ENCODE assay signal across 20 cellular contexts in the genomic region with DNA sequence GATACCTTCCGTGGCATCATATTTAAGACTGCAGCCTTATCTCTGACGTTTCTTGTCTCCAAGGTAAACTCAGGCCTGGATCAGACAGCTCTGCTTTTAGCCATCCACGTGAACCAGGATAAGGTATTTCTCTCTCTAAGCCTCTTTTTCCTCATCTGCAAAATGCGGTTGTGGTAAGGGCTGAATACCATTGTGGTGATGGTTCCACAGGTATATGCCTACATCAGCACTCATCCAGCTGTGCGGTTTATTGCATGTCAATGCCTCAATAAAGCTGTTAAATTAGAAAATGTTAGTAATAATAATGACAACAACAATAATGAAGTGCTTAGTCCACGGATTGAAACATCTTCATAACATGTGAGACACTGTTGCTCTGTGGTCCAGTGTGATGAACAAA.
"Had no signal": no experiment of that assay in that cellular context is flagged by ENCODE, and none has a peak within 500 bp of the region (broad histone marks: within the 10 kb centered on the region; RNA-seq: fewer than 3 reads in every experiment).

No MANE protein-coding gene starts in this region.

- H3K4me1 ChIP-seq: psoas muscle had no signal

- H3K4me1 Mint-ChIP-seq: activated B cell treated with CpG ODN at 0.5 μM for 24 hours; activated CD4-positive, alpha-beta T cell treated with anti-CD3 and anti-CD28 coated beads for 36 hours; natural killer cell had no signal

- H3K9me3 Mint-ChIP-seq: activated B cell treated with CpG ODN at 0.5 μM for 24 hours; activated T-cell treated with anti-CD3 and anti-CD28 coated beads, Interleukin-2, amount 50 U/mL, for 4 hours; activated T-helper 2 cell treated with anti-CD3 and anti-CD28 coated beads, Interferon-gamma antibody, Interleukin-2, Interleukin-4, amounts not matched to agents 10 μg/mL and 5 μg/mL and 100 μg/mL, durations not matched to agents 14 hours and 24 hours and 36 hours; natural killer cell; T-helper 1 cell treated with Interleukin-12 subunit alpha and Interleukin-12 subunit beta and Interleukin-4 antibody, amounts not matched to agents 30 μg/mL and 1 μg/mL, for 36 hours had no signal

- H3K36me3 Mint-ChIP-seq: activated naive CD8-positive, alpha-beta T cell; natural killer cell had no signal

- H3K4me3 Mint-ChIP-seq: activated B cell treated with CpG ODN at 0.5 μM for 24 hours; activated CD4-positive, alpha-beta T cell treated with anti-CD3 and anti-CD28 coated beads for 36 hours; activated naive CD8-positive, alpha-beta T cell; activated T-cell treated with anti-CD3 and anti-CD28 coated beads, Interleukin-2, amount 50 U/mL, for 4 hours; natural killer cell; T-helper 1 cell treated with Interleukin-12 subunit alpha and Interleukin-12 subunit beta and Interleukin-4 antibody, amounts not matched to agents 30 μg/mL and 1 μg/mL, for 36 hours had no signal

- H3K36me3 ChIP-seq: cardiac muscle cell, right atrium auricular region, upper lobe of right lung had no signal

- H3K27me3 Mint-ChIP-seq: activated CD4-positive, alpha-beta T cell treated with anti-CD3 and anti-CD28 coated beads for 36 hours had no signal

- H3K4me3 ChIP-seq: cardiac muscle cell, psoas muscle, right atrium auricular region, upper lobe of right lung had no signal

- H3K27me3 ChIP-seq: cardiac muscle cell, right atrium auricular region, upper lobe of right lung had no signal

- ATAC-seq: activated CD4-positive, alpha-beta T cell treated with anti-CD3 and anti-CD28 coated beads for 36 hours; activated T-cell treated with anti-CD3 and anti-CD28 coated beads, Interleukin-2, amount 50 U/mL, for 4 hours; left ventricle myocardium superior; natural killer cell; psoas muscle; stimulated activated naive CD8-positive, alpha-beta T cell treated with anti-CD3 and anti-CD28 coated beads, Interleukin-15, Interleukin-2, amounts not matched to agents 100 U/mL and 50 U/mL, for 24 hours; upper lobe of right lung had no signal

- H3K27ac Mint-ChIP-seq: activated B cell treated with CpG ODN at 0.5 μM for 24 hours; activated CD4-positive, alpha-beta T cell treated with anti-CD3 and anti-CD28 coated beads for 36 hours; activated naive CD8-positive, alpha-beta T cell; activated T-helper 2 cell treated with anti-CD3 and anti-CD28 coated beads, Interferon-gamma antibody, Interleukin-2, Interleukin-4, amounts not matched to agents 10 μg/mL and 5 μg/mL and 100 μg/mL, durations not matched to agents 14 hours and 24 hours and 36 hours; natural killer cell; T-helper 1 cell treated with Interleukin-12 subunit alpha and Interleukin-12 subunit beta and Interleukin-4 antibody, amounts not matched to agents 30 μg/mL and 1 μg/mL, for 36 hours had no signal

- H3K27ac ChIP-seq: cardiac muscle cell, psoas muscle, right atrium auricular region, upper lobe of right lung had no signal

- DNase-seq: activated B cell treated with CpG ODN at 0.5 μM for 24 hours; activated CD4-positive, alpha-beta T cell treated with anti-CD3 and anti-CD28 coated beads for 36 hours; activated CD4-positive, alpha-beta T cell treated with anti-CD3 and anti-CD28 coated beads, Interleukin-2, amount 50 U/mL, for 4 hours; activated CD8-positive, alpha-beta memory T cell treated with anti-CD3 and anti-CD28 coated beads for 24 hours; activated CD8-positive, alpha-beta memory T cell treated with anti-CD3 and anti-CD28 coated beads, Interleukin-2, amount 50 U/mL, for 4 hours; activated naive CD4-positive, alpha-beta T cell; activated T-cell treated with anti-CD3 and anti-CD28 coated beads, Interleukin-2, amount 50 U/mL, for 4 hours; effector CD8-positive, alpha-beta T cell; left ventricle myocardium superior; midbrain; natural killer cell; psoas muscle; stimulated activated CD4-positive, alpha-beta T cell treated with anti-CD3 and anti-CD28 coated beads, Interleukin-4, amount 100 ng/mL, for 4 hours; stimulated activated naive CD8-positive, alpha-beta T cell treated with anti-CD3 and anti-CD28 coated beads, Interleukin-15, Interleukin-2, amounts not matched to agents 100 U/mL and 50 U/mL, for 24 hours; upper lobe of right lung had no signal

- H3K9me3 ChIP-seq: psoas muscle, right atrium auricular region, upper lobe of right lung had no signal
